In the genomic region with DNA sequence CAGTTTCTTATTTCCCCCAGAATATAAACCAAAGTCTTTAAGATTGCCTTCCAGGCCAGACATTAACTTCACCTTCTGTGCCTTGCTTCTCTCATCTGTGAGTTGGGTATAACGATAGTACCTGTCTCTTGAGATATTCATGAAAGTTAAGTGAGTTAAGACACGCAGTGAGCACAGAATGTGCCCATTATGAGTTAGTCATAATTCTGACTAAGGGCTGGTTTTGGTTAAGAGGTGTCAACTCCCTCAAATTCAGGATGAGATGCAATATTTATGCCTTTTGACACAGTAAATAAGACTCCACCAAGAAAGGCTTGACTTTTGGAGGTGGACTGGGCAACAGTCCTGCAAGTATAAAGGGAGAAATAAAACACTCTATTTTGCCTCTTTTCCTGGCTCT, we compare ENCODE assay signal across 21 cellular contexts.
DNase-seq lines count a peak whose midpoint lies in the region; FAIRE-seq and TF ChIP-seq lines count a peak whose summit lies in the region.
"Had no signal": no experiment of that assay in that cellular context is flagged by ENCODE, and none has a peak within 500 bp of the region (broad histone marks: within the 10 kb centered on the region; RNA-seq: fewer than 3 reads in every experiment).

No MANE protein-coding gene starts in this region.

- H3K9me3 ChIP-seq in MM.1S (replicated peaks; ENCODE audit: insufficient read depth, low read length) (no peaks in the 10 kb centered on the region), mammary epithelial cell (replicated peaks; ENCODE audit: insufficient read depth, low read length) (no peaks in the 10 kb centered on the region), trophoblast cell (ENCODE audit: insufficient read depth, low read depth, low read length) (no peaks in the 10 kb centered on the region), OCI-LY7 (ENCODE audit: low read length) (no peaks in the 10 kb centered on the region)
- H3K9me3 ChIP-seq: BE2C had no signal

- no peak overlapping the region for H3K18ac ChIP-seq in trophoblast cell (ENCODE audit: low read length)

- no peak overlapping the region for H2AK5ac ChIP-seq in trophoblast cell (ENCODE audit: low read length)

- no peak overlapping the region for H2AFZ ChIP-seq in MM.1S (ENCODE audit: low read length)
- H2AFZ ChIP-seq in mammary epithelial cell (ENCODE audit: low read depth, low read length) = no peak overlapping the region
- no peak overlapping the region for H2AFZ ChIP-seq in trophoblast cell (ENCODE audit: insufficient read depth, low read length, poor library complexity)
- no peak overlapping the region for H2AFZ ChIP-seq in OCI-LY7 (ENCODE audit: low read length)

- H2BK120ac ChIP-seq in trophoblast cell (ENCODE audit: insufficient read depth, low read length, poor library complexity) = no peak overlapping the region

- DNase-seq in ELR (ENCODE audit: low read depth) = peak; percentile 37
- DNase-seq in MM.1S = no peak
- peak; percentile 54 for DNase-seq in mammary epithelial cell
- peak; percentile 85 for DNase-seq in fibroblast of mammary gland (ENCODE audit: low read depth)
- no peak for DNase-seq in HTR-8/SVneo (ENCODE audit: insufficient read length, low spot score)
- DNase-seq in trophoblast cell = no peak
- DNase-seq in OCI-LY7 (ENCODE audit: low spot score) = no peak
- no peak for DNase-seq in NCI-H1105 (lab: John Stamatoyannopoulos, UW)
- DNase-seq: 8988T, ACHN, BE2C, Calu3, KG1, NCI-H1105 treated with DMSO at 0.1 percent for 48 hours, NCI-H146, NCI-H1930, NCI-H2107, NCI-H526 treated with DMSO at 0.1 percent for 48 hours, SHP77 treated with DMSO at 0.1 percent for 48 hours had no signal

- FAIRE-seq in HTR-8/SVneo (lab: Jason Lieb, UNC) = no peak
- FAIRE-seq: GM18507, H54 had no signal

- H4K91ac ChIP-seq in trophoblast cell (ENCODE audit: low read depth, low read length) = no peak overlapping the region

- H3K23ac ChIP-seq in trophoblast cell (ENCODE audit: low read length) = no peak overlapping the region

- H3K4me2 ChIP-seq in MM.1S (ENCODE audit: low read depth, low read length) (peak overlapping the region; percentile 19; the same call in 1 of the 2 replicates), mammary epithelial cell (ENCODE audit: insufficient read depth, low read depth, low read length) (no peak overlapping the region), trophoblast cell (ENCODE audit: low read length) (no peak overlapping the region), OCI-LY7 (ENCODE audit: low read length) (no peak overlapping the region)

- no peak for TF ChIP-seq CTCF in MM.1S (IDR thresholded peaks at IDR 0.05; ENCODE audit: low read length)
- TF ChIP-seq CTCF in mammary epithelial cell (conservative IDR thresholded peaks at IDR 0.05 in 1 of 2, IDR thresholded peaks at IDR 0.05 in 1 of 2; ENCODE audit: extremely low read depth in 1 of 2, insufficient read depth in 1 of 2, low read depth in 1 of 2, low read length in 2 of 2) = no peak
- TF ChIP-seq CTCF in fibroblast of mammary gland (conservative IDR thresholded peaks at IDR 0.05; ENCODE audit: control insufficient read depth, insufficient read depth, low read depth, low read length) = no peak
- no peak for TF ChIP-seq CTCF in OCI-LY7 (conservative IDR thresholded peaks at IDR 0.05; ENCODE audit: low read length)

- no peak overlapping the region for H2BK5ac ChIP-seq in trophoblast cell (ENCODE audit: low read depth, low read length, poor library complexity)

- no peaks in the 10 kb centered on the region for H3F3A ChIP-seq in MM.1S (ENCODE audit: insufficient read depth, low read length)

- H2BK12ac ChIP-seq in trophoblast cell (ENCODE audit: low read length) = no peak overlapping the region

- no peak overlapping the region for H4K12ac ChIP-seq in trophoblast cell (ENCODE audit: low read depth, low read length)

- H3K36me3 ChIP-seq in MM.1S (replicated peaks; ENCODE audit: insufficient read depth, low read length) (no peaks in the 10 kb centered on the region), mammary epithelial cell (ENCODE audit: insufficient read depth, low read length) (no peaks in the 10 kb centered on the region), trophoblast cell (ENCODE audit: control insufficient read depth in 1 of 2, insufficient read depth in 2 of 2, low read length in 2 of 2) (no peaks in the 10 kb centered on the region), OCI-LY7 (ENCODE audit: insufficient read depth, low read length) (no peaks in the 10 kb centered on the region)
- H3K36me3 ChIP-seq: BE2C had no signal

- 33% methylated on average over 2 of the region's 2 CpGs for WGBS in mammary epithelial cell (ENCODE audit: low coverage, missing lambda C conversion rate)
- no CpG with 5 or more reads among the region's 2 CpGs for WGBS in trophoblast cell (ENCODE audit: extremely low coverage, insufficient coverage, insufficient read length)

- no TSS peak for BruUV-seq in mammary epithelial cell (replicated peaks; lab: Mats Ljungman, UMichigan)
- no TSS peak for BruUV-seq in OCI-LY7 (replicated peaks; lab: Mats Ljungman, UMichigan)

- no peak overlapping the region for H3K4ac ChIP-seq in trophoblast cell (ENCODE audit: low read depth, low read length)

- dilution Hi-C loops in mammary epithelial cell (cut with HindIII; ENCODE audit: low sequenced_read_pairs) = no loop called here

- intact Hi-C loops in mammary epithelial cell (cut with micrococcal nuclease) (loop anchor here (10.0 kb wide), 1 partner anchor 205 kb away; no protein-coding TSS in a partner anchor), OCI-LY7 (cut with micrococcal nuclease; ENCODE audit: unreplicated experiment) (no loop called here)

- no peak overlapping the region for H3K27ac ChIP-seq in MM.1S (ENCODE audit: low read length)
- H3K27ac ChIP-seq in mammary epithelial cell (ENCODE audit: insufficient read depth, low read depth, low read length) = no peak overlapping the region
- no peak overlapping the region for H3K27ac ChIP-seq in trophoblast cell (ENCODE audit: low read depth, low read length)
- no peak overlapping the region for H3K27ac ChIP-seq in OCI-LY7 (ENCODE audit: low read depth, low read length, poor library complexity, severe bottlenecking)

- POLR2A ChIA-PET in OCI-LY7 (lab: Charles Lee) = interaction anchor here (0.6 to 0.7 kb wide), 2 partner anchors 52 to 113 kb away, joined by 3 to 6 read pairs; no protein-coding TSS in a partner anchor

- no peaks in the 10 kb centered on the region for H3K79me1 ChIP-seq in trophoblast cell (ENCODE audit: low read length)

- in situ Hi-C loops in mammary epithelial cell (cut with MboI; ENCODE audit: low sequenced_read_pairs in 2 of 2) = no loop called here

- H4K8ac ChIP-seq in trophoblast cell (ENCODE audit: low read depth, low read length) = no peak overlapping the region

- no peak overlapping the region for H3K14ac ChIP-seq in trophoblast cell (ENCODE audit: low read length)

- no peaks in the 10 kb centered on the region for H3K9me2 ChIP-seq in MM.1S (replicated peaks; ENCODE audit: insufficient read depth, low read length)
- H3K9me2 ChIP-seq in OCI-LY7 (ENCODE audit: insufficient read depth, low read length) = no peaks in the 10 kb centered on the region

- H3K9ac ChIP-seq in MM.1S (ENCODE audit: low read length) = no peak overlapping the region
- H3K9ac ChIP-seq in mammary epithelial cell (ENCODE audit: insufficient read depth, low read length) = no peak overlapping the region
- no peak overlapping the region for H3K9ac ChIP-seq in trophoblast cell (ENCODE audit: low read length)

- H3K79me2 ChIP-seq in MM.1S (ENCODE audit: low read length) (no peaks in the 10 kb centered on the region), mammary epithelial cell (ENCODE audit: insufficient read depth, low read length) (no peaks in the 10 kb centered on the region), trophoblast cell (ENCODE audit: control insufficient read depth, insufficient read depth, low read length, poor library complexity) (no peaks in the 10 kb centered on the region), OCI-LY7 (ENCODE audit: insufficient read depth, low read depth, low read length) (no peaks in the 10 kb centered on the region)

- H4K20me1 ChIP-seq in MM.1S (ENCODE audit: insufficient read depth, low read length) (no peaks in the 10 kb centered on the region), mammary epithelial cell (ENCODE audit: insufficient read depth, low read length) (no peaks in the 10 kb centered on the region), OCI-LY7 (ENCODE audit: insufficient read depth, low read length) (no peaks in the 10 kb centered on the region)

- H3K4me1 ChIP-seq in MM.1S (ENCODE audit: low read length) (peaks cover 33% of the 10 kb centered on the region), mammary epithelial cell (ENCODE audit: insufficient read depth, low read length) (peaks cover 13% of the 10 kb centered on the region), trophoblast cell (ENCODE audit: control insufficient read depth in 1 of 2, insufficient read depth in 2 of 2, low read length in 2 of 2) (no peaks in the 10 kb centered on the region), OCI-LY7 (ENCODE audit: insufficient read depth, low read length, poor library complexity, severe bottlenecking) (no peaks in the 10 kb centered on the region)
- H3K4me1 ChIP-seq: BE2C had no signal

- H3K27me3 ChIP-seq in MM.1S (replicated peaks; ENCODE audit: insufficient read depth, low read length) (no peaks in the 10 kb centered on the region), mammary epithelial cell (ENCODE audit: insufficient read depth, low read length) (no peaks in the 10 kb centered on the region), trophoblast cell (ENCODE audit: insufficient read depth, low read length) (no peaks in the 10 kb centered on the region)
- H3K27me3 ChIP-seq: BE2C had no signal

- no peak overlapping the region for H3K4me3 ChIP-seq in MM.1S (ENCODE audit: low read length)
- no peak overlapping the region for H3K4me3 ChIP-seq in mammary epithelial cell (replicated peaks in 1 of 3; ENCODE audit: insufficient read depth in 1 of 3, low read depth in 2 of 3, low read length in 3 of 3)
- no peak overlapping the region for H3K4me3 ChIP-seq in fibroblast of mammary gland (ENCODE audit: control insufficient read depth, low read depth, low read length)
- no peak overlapping the region for H3K4me3 ChIP-seq in trophoblast cell (ENCODE audit: low read depth, low read length)
- no peak overlapping the region for H3K4me3 ChIP-seq in OCI-LY7 (ENCODE audit: low read depth, low read length, poor library complexity, severe bottlenecking)

- CTCF ChIA-PET in mammary epithelial cell (lab: Charles Lee; ENCODE audit: low non-redundant PET) (no interaction called here), OCI-LY7 (lab: Charles Lee; ENCODE audit: unreplicated experiment) (no interaction called here)

Comparison
In these comparisons a context has a peak if more than half of its experiments do, and no peak if none do; other contexts are left out.
1. DNase-seq: peak in ELR (single experiment), mammary epithelial cell (single experiment) and fibroblast of mammary gland (single experiment); none in MM.1S (single experiment), HTR-8/SVneo (single experiment), trophoblast cell (0 of 2), OCI-LY7 (single experiment) and NCI-H1105 (single experiment).